25 cellular contexts compared by ENCODE assay signal in genomic region chr10:25699631-25700030, GRCh38.
"Had no signal": no experiment of that assay in that cellular context is flagged by ENCODE, and none has a peak within 500 bp of the region (broad histone marks: within the 10 kb centered on the region; RNA-seq: fewer than 3 reads in every experiment).

No MANE protein-coding gene starts in this region.

- H3K27me3 ChIP-seq: colonic mucosa, foreskin keratinocyte, hepatocyte had no signal

- H3K36me3 Mint-ChIP-seq: immature natural killer cell, mesothelial cell of epicardium had no signal

- H3K4me3 Mint-ChIP-seq: dendritic cell treated with granulocyte-macrophage colony-stimulating factor and Interleukin-4, amounts not matched to agents 40 ng/mL and 50 ng/mL, for 4 days; effector memory CD8-positive, alpha-beta T cell; endodermal cell; immature natural killer cell; mesothelial cell of epicardium had no signal

- H3K4me2 ChIP-seq: hepatocyte had no signal

- H3K9me3 Mint-ChIP-seq: dendritic cell treated with granulocyte-macrophage colony-stimulating factor and Interleukin-4, amounts not matched to agents 40 ng/mL and 50 ng/mL, for 4 days; endodermal cell; mesothelial cell of epicardium had no signal

- H3K9me3 ChIP-seq: colonic mucosa, gastroesophageal sphincter, heart left ventricle, left ventricle myocardium inferior, lower lobe of right lung, mucosa of descending colon had no signal

- ATAC-seq: effector memory CD8-positive, alpha-beta T cell; esophagus mucosa; foreskin keratinocyte; gastroesophageal sphincter; heart left ventricle; left colon; left lobe of liver; lower lobe of right lung; mucosa of descending colon had no signal

- H2AFZ ChIP-seq: hepatocyte had no signal

- H3K4me3 ChIP-seq: colonic mucosa, gastroesophageal sphincter, heart left ventricle, hepatocyte, left ventricle myocardium inferior, lower lobe of right lung, mucosa of descending colon had no signal

- DNase-seq: colonic mucosa; cortex of kidney; effector CD8-positive, alpha-beta T cell; effector memory CD8-positive, alpha-beta T cell; endodermal cell; erythroblast; foreskin keratinocyte; heart left ventricle; hypothalamus; immature natural killer cell; islet precursor cell; kidney; kidney glomerular epithelial cell; left colon; left ventricle myocardium inferior; lower lobe of right lung; mesenchymal stem cell; mucosa of descending colon had no signal

- H3K36me3 ChIP-seq: colonic mucosa, gastroesophageal sphincter, heart left ventricle, left ventricle myocardium inferior, lower lobe of right lung had no signal

- H3K4me1 ChIP-seq: colonic mucosa, foreskin keratinocyte, heart left ventricle, left ventricle myocardium inferior, lower lobe of right lung had no signal

- H3K27ac ChIP-seq: colonic mucosa, epithelial cell of prostate, foreskin keratinocyte, gastroesophageal sphincter, heart left ventricle, hepatocyte, left ventricle myocardium inferior, lower lobe of right lung had no signal

- H3K27ac Mint-ChIP-seq: dendritic cell treated with granulocyte-macrophage colony-stimulating factor and Interleukin-4, amounts not matched to agents 40 ng/mL and 50 ng/mL, for 4 days; effector memory CD8-positive, alpha-beta T cell; endodermal cell; immature natural killer cell; mesothelial cell of epicardium had no signal
